1 cellular context compared by ENCODE assay signal in the genomic region with DNA sequence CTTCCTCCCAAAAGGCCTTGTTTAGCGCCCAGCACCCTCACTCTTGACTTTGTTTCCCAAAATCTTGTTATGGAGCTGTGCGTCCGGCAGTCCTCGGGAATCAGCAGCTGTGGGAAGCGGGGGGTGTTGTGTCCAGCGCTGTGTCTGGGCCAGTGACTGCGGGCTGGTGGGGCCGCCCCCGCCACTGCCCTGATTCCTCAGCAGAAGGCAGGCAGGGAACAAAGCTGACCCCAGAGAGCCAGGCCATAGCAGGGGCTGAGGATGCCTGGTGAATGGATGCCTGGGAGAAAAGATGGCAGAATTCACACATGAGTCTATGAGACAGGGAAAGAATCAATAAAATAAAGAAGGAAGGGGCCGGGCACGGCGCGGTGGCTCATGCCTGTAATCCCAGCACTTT.
TF ChIP-seq lines count a peak whose summit lies in the region.

No MANE protein-coding gene starts in this region.

TF ChIP-seq in K562, 482 proteins besides CTCF, POLR2A, EP300 and RAD21:
- no peak for TF ChIP-seq SAFB2 (IDR thresholded peaks at IDR 0.05; ENCODE audit: borderline replicate concordance, low read depth, low read length, severe bottlenecking)
- TF ChIP-seq, protein P1, sequence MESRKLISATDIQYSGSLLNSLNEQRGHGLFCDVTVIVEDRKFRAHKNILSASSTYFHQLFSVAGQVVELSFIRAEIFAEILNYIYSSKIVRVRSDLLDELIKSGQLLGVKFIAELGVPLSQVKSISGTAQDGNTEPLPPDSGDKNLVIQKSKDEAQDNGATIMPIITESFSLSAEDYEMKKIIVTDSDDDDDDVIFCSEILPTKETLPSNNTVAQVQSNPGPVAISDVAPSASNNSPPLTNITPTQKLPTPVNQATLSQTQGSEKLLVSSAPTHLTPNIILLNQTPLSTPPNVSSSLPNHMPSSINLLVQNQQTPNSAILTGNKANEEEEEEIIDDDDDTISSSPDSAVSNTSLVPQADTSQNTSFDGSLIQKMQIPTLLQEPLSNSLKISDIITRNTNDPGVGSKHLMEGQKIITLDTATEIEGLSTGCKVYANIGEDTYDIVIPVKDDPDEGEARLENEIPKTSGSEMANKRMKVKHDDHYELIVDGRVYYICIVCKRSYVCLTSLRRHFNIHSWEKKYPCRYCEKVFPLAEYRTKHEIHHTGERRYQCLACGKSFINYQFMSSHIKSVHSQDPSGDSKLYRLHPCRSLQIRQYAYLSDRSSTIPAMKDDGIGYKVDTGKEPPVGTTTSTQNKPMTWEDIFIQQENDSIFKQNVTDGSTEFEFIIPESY (CRISPR knock-in tag; IDR thresholded peaks at IDR 0.05) = 0 out of 2 replicates have a peak, but pooled peaks have one; percentile 30
- TF ChIP-seq, protein P2, sequence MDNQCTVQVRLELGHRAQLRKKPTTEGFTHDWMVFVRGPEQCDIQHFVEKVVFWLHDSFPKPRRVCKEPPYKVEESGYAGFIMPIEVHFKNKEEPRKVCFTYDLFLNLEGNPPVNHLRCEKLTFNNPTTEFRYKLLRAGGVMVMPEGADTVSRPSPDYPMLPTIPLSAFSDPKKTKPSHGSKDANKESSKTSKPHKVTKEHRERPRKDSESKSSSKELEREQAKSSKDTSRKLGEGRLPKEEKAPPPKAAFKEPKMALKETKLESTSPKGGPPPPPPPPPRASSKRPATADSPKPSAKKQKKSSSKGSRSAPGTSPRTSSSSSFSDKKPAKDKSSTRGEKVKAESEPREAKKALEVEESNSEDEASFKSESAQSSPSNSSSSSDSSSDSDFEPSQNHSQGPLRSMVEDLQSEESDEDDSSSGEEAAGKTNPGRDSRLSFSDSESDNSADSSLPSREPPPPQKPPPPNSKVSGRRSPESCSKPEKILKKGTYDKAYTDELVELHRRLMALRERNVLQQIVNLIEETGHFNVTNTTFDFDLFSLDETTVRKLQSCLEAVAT (IDR thresholded peaks at IDR 0.05) = peak in 1 of 2 experiments; percentile 77; a peak in 2 of 4 replicates
